8 cellular contexts compared by ENCODE assay signal in genomic region chr19:18415177-18415867, GRCh38. TPM values are rescaled to one million over a fixed set of nuclear protein-coding genes. Genes with fewer than 3 reads are reported as not detected.
A peak's percentile ranks its signal among the peaks of the same experiment; 100 is the strongest.
DNase-seq lines count a peak whose midpoint lies in the region; ATAC-seq and TF ChIP-seq lines count a peak whose summit lies in the region.

No MANE protein-coding gene starts in this region.

- no peak for TF ChIP-seq CTCF in BJ (IDR thresholded peaks at IDR 0.05; ENCODE audit: insufficient read depth, low read depth, low read length)

- POLR2A ChIA-PET in BJ (lab: Charles Lee) = no interaction called here

- H3K9me3 ChIP-seq in MG63 = no peaks in the 10 kb centered on the region

- CTCF ChIA-PET in BJ (lab: Yijun Ruan, JAX) = interaction anchor here (0.8 to 12.0 kb wide), 14 partner anchors 13 to 230 kb away, joined by 3 to 126 read pairs (median 5); partner anchors contain the start of genes GDF15, LSM4 and PGPEP1

- DNase-seq in BJ (ENCODE audit: low read depth) (no peak), MG63 (peak; percentile 95), amygdala (lab: John Stamatoyannopoulos, UW) (peak in 33 of 56 donors; percentile 11 to 79 (median 42)), substantia nigra (lab: John Stamatoyannopoulos, UW) (peak in 24 of 49 donors; percentile 18 to 67 (median 35)), cerebellar nuclear complex (lab: John Stamatoyannopoulos, UW) (no peak)

- H3K27ac ChIP-seq in layer of hippocampus (ENCODE audit: low read depth, low read length) = peak overlapping the region; percentile 92
- H3K27ac ChIP-seq in substantia nigra (ENCODE audit: low read depth, low read length, poor library complexity, severe bottlenecking) = peak overlapping the region; percentile 78

- H3K36me3 ChIP-seq in BJ (ENCODE audit: control insufficient read depth, insufficient read depth, low read length) (no peaks in the 10 kb centered on the region), MG63 (peaks cover 4% of the 10 kb centered on the region; the same call in 1 of the 2 replicates)

- peak overlapping the region; percentile 26 for H3K4me3 ChIP-seq in BJ (ENCODE audit: low read depth, low read length)
- H3K4me3 ChIP-seq in MG63 = peak overlapping the region; percentile 51

- H3K27me3 ChIP-seq in BJ (ENCODE audit: control insufficient read depth, insufficient read depth, low read length) (no peaks in the 10 kb centered on the region), MG63 (no peaks in the 10 kb centered on the region), layer of hippocampus (ENCODE audit: control insufficient read depth, insufficient read depth, low read length) (peaks cover 4% of the 10 kb centered on the region)

- ATAC-seq in HG03159 (IDR thresholded peaks at IDR 0.05; ENCODE audit: unreplicated experiment) (no peak), GM18909 (IDR thresholded peaks at IDR 0.05; ENCODE audit: poor library complexity, unreplicated experiment) (no peak)

RNA-seq across cellular contexts. Expression of gene SSBP4, which starts 3.9 kb away (rescaled TPM):
- 16.3 and 24.1 TPM in 2 replicates for polyA plus RNA-seq in BJ (2011; rRNA removed)
- polyA minus RNA-seq in BJ (2011; rRNA and poly(A)+ RNA removed) = 15.0 and 30.3 TPM in 2 replicates
- 187 and 203 TPM in 2 replicates for total RNA-seq in MG63 (2014; rRNA removed; shearing (Covaris generic); ENCODE audit: low replicate concordance)

RNA-seq across cellular contexts. Expression of gene LRRC25, which starts 17.9 kb away (rescaled TPM):
- polyA plus RNA-seq in BJ (2011; rRNA removed) = 0.06 TPM in 1 of 2 replicates, not detected in the other
- polyA minus RNA-seq in BJ (2011; rRNA and poly(A)+ RNA removed) = not detected in 2 replicates
- total RNA-seq in MG63 (2014; rRNA removed; shearing (Covaris generic); ENCODE audit: low replicate concordance) = not detected in 2 replicates

RNA-seq across cellular contexts. Expression of gene ISYNA1, which starts 22.6 kb away (rescaled TPM):
- 13.5 and 27.0 TPM in 2 replicates for polyA plus RNA-seq in BJ (2011; rRNA removed)
- polyA minus RNA-seq in BJ (2011; rRNA and poly(A)+ RNA removed) = 12.2 and 16.5 TPM in 2 replicates
- total RNA-seq in MG63 (2014; rRNA removed; shearing (Covaris generic); ENCODE audit: low replicate concordance) = 0.40 and 4.4 TPM in 2 replicates

RNA-seq across cellular contexts. Expression of gene GDF15, which starts 29.4 kb away (rescaled TPM):
- 19.0 and 30.8 TPM in 2 replicates for polyA plus RNA-seq in BJ (2011; rRNA removed)
- 8.3 and 8.4 TPM in 2 replicates for polyA minus RNA-seq in BJ (2011; rRNA and poly(A)+ RNA removed)
- total RNA-seq in MG63 (2014; rRNA removed; shearing (Covaris generic); ENCODE audit: low replicate concordance) = 2.3 and 13.1 TPM in 2 replicates

Comparison
In these comparisons a context has a peak if more than half of its experiments do, and no peak if none do; other contexts are left out.
1. DNase-seq: peak in MG63 (single experiment) and amygdala (33 of 56); none in BJ (single experiment) and cerebellar nuclear complex (0 of 2).